ENCODE assay signal across 13 cellular contexts in the genomic region with DNA sequence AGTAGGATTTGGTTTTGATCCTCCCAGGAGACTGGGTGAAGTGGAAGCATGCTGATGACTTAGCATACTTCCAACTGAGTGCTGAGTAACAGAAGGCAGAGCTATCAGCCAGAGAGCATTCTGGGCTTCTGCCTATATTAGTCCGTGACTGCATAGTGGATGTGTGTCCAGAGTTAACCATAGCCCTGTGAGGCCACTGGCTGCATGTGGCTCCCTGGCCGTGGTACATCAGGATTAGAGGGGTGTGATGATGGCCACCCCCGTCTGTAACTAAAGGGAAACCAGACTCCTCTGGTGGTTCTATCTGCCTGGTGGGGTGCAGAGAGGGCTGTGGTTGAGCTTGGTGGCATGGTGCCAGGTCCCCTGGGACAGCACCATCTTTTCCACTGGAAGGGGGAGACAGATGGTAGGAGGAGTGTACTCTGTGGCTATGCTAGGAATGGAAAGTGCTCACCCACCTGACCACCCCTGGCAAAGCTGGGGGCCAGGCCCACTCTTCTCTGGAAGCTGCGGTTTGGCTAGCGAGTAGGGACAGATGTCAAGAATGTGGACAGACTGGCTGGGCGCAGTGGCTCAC. TPM values are rescaled to one million over a fixed set of nuclear protein-coding genes. Genes with fewer than 3 reads are reported as not detected.
DNase-seq lines count a peak whose midpoint lies in the region; ATAC-seq and TF ChIP-seq lines count a peak whose summit lies in the region.
"Had no signal": no experiment of that assay in that cellular context is flagged by ENCODE, and none has a peak within 500 bp of the region (broad histone marks: within the 10 kb centered on the region; RNA-seq: fewer than 3 reads in every experiment).

No MANE protein-coding gene starts in this region.

- peaks cover 8% of the 10 kb centered on the region for H3K4me1 ChIP-seq in A673 (ENCODE audit: insufficient read depth, low read length, poor library complexity, severe bottlenecking)
- H3K4me1 ChIP-seq in HCT116 (ENCODE audit: control insufficient read depth in 1 of 2, insufficient read depth in 2 of 2, low read length in 2 of 2), result peaks cover 27 to 39% of the 10 kb centered on the region in 2 experiments

- H4K20me1 ChIP-seq in HCT116 (ENCODE audit: insufficient read depth), result no peaks in the 10 kb centered on the region

- peak; percentile 67 for ATAC-seq in HCT116
- no peak for ATAC-seq in HG02870 (IDR thresholded peaks at IDR 0.05; ENCODE audit: unreplicated experiment)
- ATAC-seq: activated T-helper 17 cell treated with anti-CD3 and anti-CD28 coated beads, Interleukin-2, amount 50 U/mL, for 72 hours had no signal

- RAD21 ChIA-PET in HCT116 (lab: Charles Lee; ENCODE audit: low non-redundant PET in 1 of 2, low total read pairs in 2 of 2, uncharacterized antibody in 2 of 2, unreplicated experiment in 2 of 2), result no interaction called here

- no peak for TF ChIP-seq CTCF in A673 (conservative IDR thresholded peaks at IDR 0.05; ENCODE audit: low read depth, low read length)
- no peak for TF ChIP-seq CTCF in HCT116 (IDR thresholded peaks at IDR 0.05 in 2 of 3, conservative IDR thresholded peaks at IDR 0.05 in 1 of 3; ENCODE audit: borderline replicate concordance in 1 of 3, insufficient read depth in 1 of 3, low read depth in 2 of 3, low read length in 2 of 3)

- POLR2A ChIA-PET in A673 (lab: Charles Lee; ENCODE audit: low non-redundant PET), result interaction anchor here (0.6 kb wide), 1 partner anchor 15 kb away, joined by 13 read pairs; no protein-coding TSS in a partner anchor
- POLR2A ChIA-PET in HCT116 (lab: Charles Lee), result interaction anchor here (1.5 kb wide), 1 partner anchor 26 kb away, joined by 3 read pairs; no protein-coding TSS in a partner anchor

- TF ChIP-seq POLR2A in HCT116 (IDR thresholded peaks at IDR 0.05; ENCODE audit: borderline replicate concordance, extremely low read depth, insufficient read depth, insufficient read length), result no peak

- H3K9me2 ChIP-seq in HCT116 (ENCODE audit: insufficient read depth), result no peaks in the 10 kb centered on the region

- peak overlapping the region; percentile 70 for H3K4me2 ChIP-seq in HCT116 (ENCODE audit: low read length)

- peak overlapping the region; percentile 8 for H2AFZ ChIP-seq in HCT116 (ENCODE audit: low read depth, low read length, poor library complexity, severe bottlenecking)

- no peaks in the 10 kb centered on the region for H3K36me3 ChIP-seq in A673 (ENCODE audit: insufficient read depth, low read length, poor library complexity, severe bottlenecking)
- no peaks in the 10 kb centered on the region for H3K36me3 ChIP-seq in HCT116 (ENCODE audit: control insufficient read depth in 1 of 2, insufficient read depth in 2 of 2, low read length in 2 of 2)
- no peaks in the 10 kb centered on the region for H3K36me3 ChIP-seq in H7 (replicated peaks; ENCODE audit: control insufficient read depth, insufficient read depth, low read length)

- H3K4me3 ChIP-seq in A673 (ENCODE audit: low read depth, low read length, poor library complexity, severe bottlenecking) (no peak overlapping the region), HCT116 (replicated peaks in 1 of 2; ENCODE audit: low read depth in 1 of 2, low read length in 2 of 2) (peak overlapping the region in 1 of 2 experiments; percentile 13; a peak in 1 of 4 replicates), H7 (ENCODE audit: insufficient read depth, low read depth, low read length) (no peak overlapping the region)

- H3K27ac ChIP-seq in A673 (ENCODE audit: low read depth, low read length, poor library complexity, severe bottlenecking), result peak overlapping the region; percentile 31
- peak overlapping the region; percentile 56 for H3K27ac ChIP-seq in HCT116 (ENCODE audit: low read depth, low read length)

- DNase-seq in A673 (ENCODE audit: low spot score), result peak; percentile 78
- peak; percentile 40 for DNase-seq in HCT116 (ENCODE audit: low read depth, low spot score)
- DNase-seq in RPMI7951 (ENCODE audit: low read depth), result peak; percentile 54
- DNase-seq in glomerular visceral epithelial cell (ENCODE audit: extremely low spot score), result peak; percentile 50
- DNase-seq in OCI-M2 (lab: John Stamatoyannopoulos, UW; ENCODE audit: unreplicated experiment), result no peak
- no peak for DNase-seq in activated CD4-positive, alpha-beta T cell treated with anti-CD3 and anti-CD28 coated beads for 1 hour
- no peak for DNase-seq in H7
- DNase-seq: endodermal cell, MM.1S had no signal

- H3K9me3 ChIP-seq in A673 (ENCODE audit: low read depth, low read length, poor library complexity, severe bottlenecking) (no peaks in the 10 kb centered on the region), HCT116 (ENCODE audit: control insufficient read depth in 1 of 2, insufficient read depth in 1 of 2, low read depth in 1 of 2, low read length in 2 of 2) (peaks cover 0 to 4% of the 10 kb centered on the region in 2 experiments; a peak in 1 of 4 replicates)

- CTCF ChIA-PET in A673 (lab: Charles Lee), result no interaction called here
- CTCF ChIA-PET in HCT116 (lab: Charles Lee), result interaction anchor here (1.6 kb wide), 1 partner anchor 18 kb away, joined by 5 read pairs; no protein-coding TSS in a partner anchor

- TF ChIP-seq RAD21 in HCT116 (IDR thresholded peaks at IDR 0.05; ENCODE audit: low read depth), result no peak

- BruUV-seq in A673 (replicated peaks; lab: Mats Ljungman, UMichigan) (no TSS peak), HCT116 (replicated peaks; lab: Mats Ljungman, UMichigan) (no TSS peak)

- H3K79me2 ChIP-seq in HCT116 (ENCODE audit: insufficient read depth, low read length), result no peaks in the 10 kb centered on the region

- H3K9ac ChIP-seq in HCT116 (ENCODE audit: low read length), result peak overlapping the region; percentile 41

- H3K27me3 ChIP-seq in A673 (replicated peaks; ENCODE audit: insufficient read depth, low read depth, low read length, poor library complexity) (no peaks in the 10 kb centered on the region), HCT116 (ENCODE audit: insufficient read depth, low read length) (no peaks in the 10 kb centered on the region), H7 (ENCODE audit: control insufficient read depth, insufficient read depth, low read length) (no peaks in the 10 kb centered on the region)

- intact Hi-C loops in A673 (cut with micrococcal nuclease; ENCODE audit: unreplicated experiment) (no loop called here), HCT116 (cut with micrococcal nuclease) (no loop called here)

TF ChIP-seq in HCT116, 20 proteins besides CTCF, POLR2A, EP300 and RAD21:
- peak; percentile 46 for TF ChIP-seq SP1 (IDR thresholded peaks at IDR 0.05; ENCODE audit: low read depth)
- TF ChIP-seq ZBTB33 (IDR thresholded peaks at IDR 0.05; ENCODE audit: extremely low read depth, insufficient replicate concordance, low read length), result no peak

RNA-seq across cellular contexts. Expression of gene ABCD4, which starts 27.4 kb away (rescaled TPM):
- total RNA-seq in A673 (2021) (46.7 and 55.7 TPM in 2 replicates), HCT116 (2021; ENCODE audit: unreplicated experiment) (45.3 TPM)
- 47.3 and 47.7 TPM in 2 replicates for polyA plus RNA-seq in HCT116 (2012)
- 15.0 and 15.2 TPM in 2 replicates for total RNA-seq in RPMI7951 (2014; rRNA removed; shearing (Covaris generic))
- 57.4 and 68.6 TPM in 2 replicates for total RNA-seq in H7 (2014; rRNA removed; shearing (Covaris generic))

RNA-seq across cellular contexts. Expression of gene VSX2, which starts 36.1 kb away (rescaled TPM):
- total RNA-seq in A673 (2021) (not detected in 2 replicates), HCT116 (2021; ENCODE audit: unreplicated experiment) (not detected)
- not detected in 2 replicates for polyA plus RNA-seq in HCT116 (2012)
- not detected in 2 replicates for total RNA-seq in RPMI7951 (2014; rRNA removed; shearing (Covaris generic))
- total RNA-seq in H7 (2014; rRNA removed; shearing (Covaris generic)), result not detected in 2 replicates
- total RNA-seq: activated T-helper 17 cell treated with anti-CD3 and anti-CD28 coated beads, Interleukin-2, amount 50 U/mL, for 72 hours; CD8-positive, alpha-beta memory T cell; endodermal cell; mesenteric fat pad had no signal
- polyA plus RNA-seq: CD8-positive, alpha-beta memory T cell had no signal

Comparison
In these comparisons a context has a peak if more than half of its experiments do, and no peak if none do; other contexts are left out.
1. DNase-seq: peak in A673 (single experiment), HCT116 (single experiment), RPMI7951 (single experiment) and glomerular visceral epithelial cell (single experiment); none in OCI-M2 (single experiment), activated CD4-positive, alpha-beta T cell treated with anti-CD3 and anti-CD28 coated beads for 1 hour (single experiment) and H7 (single experiment).